Comparison of ENCODE assay signal across 10 cellular contexts in the genomic region with DNA sequence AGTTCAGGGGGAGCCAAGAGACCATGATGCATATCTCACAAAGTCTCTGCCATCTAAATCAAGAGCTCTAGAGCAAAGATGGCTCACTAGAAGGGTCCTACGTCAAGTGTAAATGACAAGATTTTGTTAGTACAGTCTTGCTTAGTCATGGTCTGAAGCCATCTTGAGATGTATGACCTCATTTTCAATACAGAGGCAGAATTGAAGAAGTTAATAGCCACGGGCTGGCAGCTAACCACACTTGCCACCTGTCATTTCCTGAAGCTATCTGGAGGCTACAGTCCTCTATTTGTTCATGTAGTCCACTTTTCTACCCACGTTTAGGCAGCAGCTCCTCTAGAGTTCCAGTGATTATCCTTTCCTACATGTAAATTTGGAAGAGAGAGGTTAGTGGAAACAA.
DNase-seq lines count a peak whose midpoint lies in the region; ATAC-seq, FAIRE-seq and TF ChIP-seq lines count a peak whose summit lies in the region.
"Had no signal": no experiment of that assay in that cellular context is flagged by ENCODE, and none has a peak within 500 bp of the region (broad histone marks: within the 10 kb centered on the region; RNA-seq: fewer than 3 reads in every experiment).

No MANE protein-coding gene starts in this region.

- in situ Hi-C loops in GM12878 (cut with MboI), result no loop called here

- H3K4me2 ChIP-seq in GM12878 (ENCODE audit: control insufficient read depth, insufficient read depth), result no peak overlapping the region

- FAIRE-seq in GM12878 (lab: Jason Lieb, UNC), result no peak

- intact Hi-C loops in GM12878 (cut with micrococcal nuclease; ENCODE audit: unreplicated experiment), result no loop called here

- H3K36me3 Mint-ChIP-seq in activated naive CD4-positive, alpha-beta T cell treated with anti-CD3 and anti-CD28 coated beads, Interleukin-2, amount 50 U/mL, for 72 hours, result no peaks in the 10 kb centered on the region
- H3K36me3 Mint-ChIP-seq: activated naive CD8-positive, alpha-beta T cell treated with anti-CD3 and anti-CD28 coated beads, Interleukin-2, amount 10 ng/mL, durations not matched to agents 7 days and 5 days had no signal

- no peak overlapping the region for H2AFZ ChIP-seq in GM12878 (ENCODE audit: control insufficient read depth, low read depth, low read length)

- no peaks in the 10 kb centered on the region for H3K36me3 ChIP-seq in GM12878 (ENCODE audit: control insufficient read depth in 2 of 2, insufficient read depth in 2 of 2, low read length in 1 of 2)

- H3K27ac Mint-ChIP-seq in activated naive CD4-positive, alpha-beta T cell treated with anti-CD3 and anti-CD28 coated beads, Interleukin-2, amount 50 U/mL, for 72 hours, result no peak overlapping the region
- H3K27ac Mint-ChIP-seq: activated naive CD8-positive, alpha-beta T cell treated with anti-CD3 and anti-CD28 coated beads, Interleukin-2, amount 10 ng/mL, durations not matched to agents 7 days and 5 days; T-helper 2 cell treated with Interferon-gamma antibody and Interleukin-4, amounts not matched to agents 5 μg/mL and 100 μg/mL, for 36 hours had no signal

- H3K27me3 ChIP-seq in GM12878 (replicated peaks in 1 of 2; ENCODE audit: control insufficient read depth in 2 of 2, insufficient read depth in 2 of 2, low read length in 1 of 2), result no peaks in the 10 kb centered on the region

- no peak for TF ChIP-seq CTCF in GM12878 (IDR thresholded peaks at IDR 0.05 in 2 of 3, conservative IDR thresholded peaks at IDR 0.05 in 1 of 3; ENCODE audit: control insufficient read depth in 2 of 3, extremely low read depth in 1 of 3, insufficient read depth in 1 of 3, low read depth in 3 of 3, low read length in 3 of 3)

- peaks cover 35 to 38% of the 10 kb centered on the region in 2 donors for H3K9me3 Mint-ChIP-seq in activated naive CD4-positive, alpha-beta T cell treated with anti-CD3 and anti-CD28 coated beads, Interleukin-2, amount 50 U/mL, for 72 hours

- no peak for TF ChIP-seq POLR2A in GM12878 (IDR thresholded peaks at IDR 0.05; ENCODE audit: low read depth, low read length)

- H4K20me1 ChIP-seq in GM12878 (ENCODE audit: control insufficient read depth, insufficient read depth), result no peaks in the 10 kb centered on the region

- CTCF ChIA-PET in GM12878 (lab: Yijun Ruan, JAX), result interaction anchor here (0.8 to 1.4 kb wide), 3 partner anchors 10 to 66 kb away, joined by 3 to 4 read pairs (median 3); no protein-coding TSS in a partner anchor

- H3K4me1 ChIP-seq in GM12878 (ENCODE audit: control insufficient read depth, insufficient read depth, low read length), result no peaks in the 10 kb centered on the region

- H3K79me2 ChIP-seq in GM12878 (ENCODE audit: control insufficient read depth, insufficient read depth, low read length), result no peaks in the 10 kb centered on the region

- H3K4me3 ChIP-seq in GM12878, result no peak overlapping the region

- ATAC-seq in GM18868 (IDR thresholded peaks at IDR 0.05; ENCODE audit: unreplicated experiment) (peak; percentile 93), HG03354 (IDR thresholded peaks at IDR 0.05; ENCODE audit: poor library complexity, severe bottlenecking, unreplicated experiment) (peak; percentile 51), GM12878 (peak; percentile 95)
- no peak for ATAC-seq in activated naive CD4-positive, alpha-beta T cell treated with anti-CD3 and anti-CD28 coated beads, Interleukin-2, amount 50 U/mL, for 72 hours

- POLR2A ChIA-PET in GM12878 (lab: Charles Lee), result no interaction called here

- TF ChIP-seq EP300 in GM12878 (IDR thresholded peaks at IDR 0.05; ENCODE audit: borderline replicate concordance in 1 of 2, control insufficient read depth in 1 of 2, low read depth in 2 of 2, low read length in 2 of 2), result no peak

- no TSS peak for BruUV-seq in GM12878 (replicated peaks; lab: Mats Ljungman, UMichigan)

- SMC1A ChIA-PET in GM12878 (lab: Charles Lee; ENCODE audit: uncharacterized antibody, unreplicated experiment), result interaction anchor here (0.8 to 2.7 kb wide), 8 partner anchors 13 to 155 kb away, joined by 3 to 17 read pairs (median 4); no protein-coding TSS in a partner anchor

- DNase-seq in NCI-H446 treated with DMSO at 0.1 percent for 48 hours (lab: John Stamatoyannopoulos, UW), result peak; percentile 61
- DNase-seq in GM12878 (ENCODE audit: low read depth, low spot score), result no peak
- no peak for DNase-seq in activated naive CD4-positive, alpha-beta T cell treated with anti-CD3 and anti-CD28 coated beads, Interleukin-2, amount 50 U/mL, for 72 hours (ENCODE audit: low spot score in 2 of 2)
- DNase-seq in cortex of kidney (lab: John Stamatoyannopoulos, UW), result no peak
- DNase-seq in activated CD4-positive, alpha-beta T cell treated with anti-CD3 and anti-CD28 coated beads, Interleukin-2, amount 50 U/mL, for 48 hours, result no peak
- DNase-seq in glomerular visceral epithelial cell (ENCODE audit: extremely low spot score), result no peak
- DNase-seq: activated naive CD8-positive, alpha-beta T cell treated with anti-CD3 and anti-CD28 coated beads, Interleukin-2, amount 10 ng/mL, durations not matched to agents 7 days and 5 days had no signal

- H3K9me3 ChIP-seq in GM12878 (replicated peaks; ENCODE audit: control insufficient read depth, insufficient read depth, low read length), result no peaks in the 10 kb centered on the region; the same call in 2 of the 3 replicates

- no peak overlapping the region for H3K27ac ChIP-seq in GM12878 (ENCODE audit: control insufficient read depth, insufficient read depth)

- WGBS in GM12878 (ENCODE audit: insufficient coverage, insufficient replicate concordance, low lambda C conversion rate, missing lambda C conversion rate), result 21% methylated on average over 3 of the region's 3 CpGs

- RAD21 ChIA-PET in GM12878 (lab: Charles Lee; ENCODE audit: unreplicated experiment), result interaction anchor here (0.9 to 1.9 kb wide), 2 partner anchors 12 to 169 kb away, joined by 3 to 8 read pairs; no protein-coding TSS in a partner anchor

- TF ChIP-seq RAD21 in GM12878 (IDR thresholded peaks at IDR 0.05; ENCODE audit: insufficient read depth, low read depth, low read length), result no peak

- no peak overlapping the region for H3K9ac ChIP-seq in GM12878 (ENCODE audit: control insufficient read depth, insufficient read depth, low read length)

TF ChIP-seq in GM12878, 131 proteins besides CTCF, POLR2A, EP300 and RAD21 (continues in another document):
- no peak for TF ChIP-seq PAX5 (IDR thresholded peaks at IDR 0.05; ENCODE audit: borderline replicate concordance, low read depth, low read length)
- TF ChIP-seq SIN3A (IDR thresholded peaks at IDR 0.05; ENCODE audit: low read depth, low read length), result no peak
- peak; percentile 85 for TF ChIP-seq ATF7 (IDR thresholded peaks at IDR 0.05; ENCODE audit: low read depth)
- TF ChIP-seq BACH1 (IDR thresholded peaks at IDR 0.05; ENCODE audit: borderline replicate concordance), result peak; percentile 54; the same call in 1 of the 2 replicates
- TF ChIP-seq NFYA (IDR thresholded peaks at IDR 0.05; ENCODE audit: borderline replicate concordance, low read depth, low read length), result no peak
- no peak for TF ChIP-seq STAT1 (conservative IDR thresholded peaks at IDR 0.05)
- TF ChIP-seq MEF2B (IDR thresholded peaks at IDR 0.05; ENCODE audit: partially characterized antibody, poor library complexity, severe bottlenecking), result no peak
- TF ChIP-seq IKZF1 (conservative IDR thresholded peaks at IDR 0.05), result 0 out of 2 replicates have a peak, but pooled peaks have one; percentile 17
- no peak for TF ChIP-seq RUNX3 (IDR thresholded peaks at IDR 0.05; ENCODE audit: low read length)
- no peak for TF ChIP-seq CUX1 (IDR thresholded peaks at IDR 0.05; ENCODE audit: insufficient replicate concordance, low read depth, low read length)
- no peak for TF ChIP-seq ZNF24 (IDR thresholded peaks at IDR 0.05)
- TF ChIP-seq POU2F2 (IDR thresholded peaks at IDR 0.05; ENCODE audit: borderline replicate concordance, low read depth, low read length), result no peak

Comparison
In these comparisons a context has a peak if more than half of its experiments do, and no peak if none do; other contexts are left out.
1. ATAC-seq: peak in GM18868 (single experiment), HG03354 (single experiment) and GM12878 (single experiment); none in activated naive CD4-positive, alpha-beta T cell treated with anti-CD3 and anti-CD28 coated beads, Interleukin-2, amount 50 U/mL, for 72 hours (0 of 2).